1 cellular context compared by ENCODE assay signal in genomic region chr5:56251918-56252553, GRCh38.
A peak's percentile ranks its signal among the peaks of the same experiment; 100 is the strongest.
TF ChIP-seq lines count a peak whose summit lies in the region.

No MANE protein-coding gene starts in this region.

TF ChIP-seq in K562, 482 proteins besides CTCF, POLR2A, EP300 and RAD21 (continued from another document and continues in another):
- TF ChIP-seq CHD7 (IDR thresholded peaks at IDR 0.05; ENCODE audit: low read depth, low read length): no peak
- TF ChIP-seq KAT2B (IDR thresholded peaks at IDR 0.05; ENCODE audit: low read depth, low read length): no peak
- peak; percentile 97 for TF ChIP-seq DPF2 (IDR thresholded peaks at IDR 0.05)
- TF ChIP-seq CBFA2T2 (conservative IDR thresholded peaks at IDR 0.05): peak; percentile 78
- no peak for TF ChIP-seq CREBBP (IDR thresholded peaks at IDR 0.05; ENCODE audit: low read depth, low read length)
- no peak for TF ChIP-seq NRF1 (conservative IDR thresholded peaks at IDR 0.05 in 1 of 2, IDR thresholded peaks at IDR 0.05 in 1 of 2)
- no peak for TF ChIP-seq MTF1 (CRISPR knock-in tag; IDR thresholded peaks at IDR 0.05; ENCODE audit: borderline replicate concordance)
- TF ChIP-seq TEAD1 (CRISPR knock-in tag; IDR thresholded peaks at IDR 0.05): peak; percentile 27 to 32; a peak in 1 of 4 replicates
- no peak for TF ChIP-seq U2AF1 (optimal IDR thresholded peaks at IDR 0.05; ENCODE audit: low read depth, low read length)
- no peak for TF ChIP-seq EZH2 (IDR thresholded peaks at IDR 0.05; ENCODE audit: borderline replicate concordance, low read depth, low read length)
- TF ChIP-seq TARDBP (IDR thresholded peaks at IDR 0.05): no peak
- 0 out of 2 replicates have a peak, but pooled peaks have one; percentile 23 for TF ChIP-seq GABPA (tag; conservative IDR thresholded peaks at IDR 0.05; ENCODE audit: low read depth)
- peak; percentile 47 for TF ChIP-seq BRD9 (IDR thresholded peaks at IDR 0.05; ENCODE audit: low read depth, partially characterized antibody)
- TF ChIP-seq XRCC4 (IDR thresholded peaks at IDR 0.05; ENCODE audit: extremely low read depth, insufficient read depth, insufficient read length): no peak
- no peak for TF ChIP-seq TCFL5 (CRISPR knock-in tag; conservative IDR thresholded peaks at IDR 0.05)
- no peak for TF ChIP-seq COPS2 (conservative IDR thresholded peaks at IDR 0.05)
- TF ChIP-seq CC2D1A (IDR thresholded peaks at IDR 0.05): peak; percentile 28; the same call in 1 of the 2 replicates
- no peak for TF ChIP-seq TCF15 (CRISPR knock-in tag; IDR thresholded peaks at IDR 0.05)
- TF ChIP-seq DEAF1 (CRISPR knock-in tag; IDR thresholded peaks at IDR 0.05): no peak
- TF ChIP-seq PTRF (tag; IDR thresholded peaks at IDR 0.05): no peak
- TF ChIP-seq PRPF4 (IDR thresholded peaks at IDR 0.05; ENCODE audit: insufficient read depth, low read depth, low read length, poor library complexity, severe bottlenecking): no peak
- TF ChIP-seq SP1 (CRISPR knock-in tag; IDR thresholded peaks at IDR 0.05): no peak
- peak; percentile 91 for TF ChIP-seq HES1 (IDR thresholded peaks at IDR 0.05; ENCODE audit: low read depth)
- no peak for TF ChIP-seq ZNF436 (CRISPR knock-in tag; IDR thresholded peaks at IDR 0.05)
- TF ChIP-seq LCOR (CRISPR knock-in tag; IDR thresholded peaks at IDR 0.05): no peak
- no peak for TF ChIP-seq TRIM25 (IDR thresholded peaks at IDR 0.05; ENCODE audit: borderline replicate concordance)
- TF ChIP-seq XRCC5 (IDR thresholded peaks at IDR 0.05; ENCODE audit: low read depth, low read length): no peak
- no peak for TF ChIP-seq ZC3H4 (CRISPR knock-in tag; IDR thresholded peaks at IDR 0.05; ENCODE audit: borderline replicate concordance)
- TF ChIP-seq CREM (IDR thresholded peaks at IDR 0.05; ENCODE audit: low read depth): peak; percentile 84
- no peak for TF ChIP-seq IRF2 (CRISPR knock-in tag; IDR thresholded peaks at IDR 0.05)
- no peak for TF ChIP-seq HNRNPUL1 (IDR thresholded peaks at IDR 0.05; ENCODE audit: low read length)
- TF ChIP-seq ZNF655 (CRISPR knock-in tag; IDR thresholded peaks at IDR 0.05): no peak
- TF ChIP-seq CGGBP1 (CRISPR knock-in tag; IDR thresholded peaks at IDR 0.05): no peak
- peak; percentile 78 for TF ChIP-seq ATF7 (IDR thresholded peaks at IDR 0.05)
- TF ChIP-seq ZNF518B (CRISPR knock-in tag; IDR thresholded peaks at IDR 0.05): no peak
- TF ChIP-seq ZNF212 (CRISPR knock-in tag; IDR thresholded peaks at IDR 0.05): no peak
- no peak for TF ChIP-seq ZNF121 (CRISPR knock-in tag; conservative IDR thresholded peaks at IDR 0.05)
- no peak for TF ChIP-seq MTA3 (IDR thresholded peaks at IDR 0.05; ENCODE audit: borderline replicate concordance)
- no peak for TF ChIP-seq ZNF165 (CRISPR knock-in tag; IDR thresholded peaks at IDR 0.05; ENCODE audit: borderline replicate concordance)
- TF ChIP-seq TRIM28 (IDR thresholded peaks at IDR 0.05): no peak
- TF ChIP-seq ZNF668 (CRISPR knock-in tag; IDR thresholded peaks at IDR 0.05): no peak
